ENCODE assay signal across 25 cellular contexts in genomic region chrX:103864149-103864548, GRCh38. TPM values are rescaled to one million over a fixed set of nuclear protein-coding genes. Genes with fewer than 3 reads are reported as not detected.
DNase-seq lines count a peak whose midpoint lies in the region; ATAC-seq, FAIRE-seq and TF ChIP-seq lines count a peak whose summit lies in the region.
"Had no signal": no experiment of that assay in that cellular context is flagged by ENCODE, and none has a peak within 500 bp of the region (broad histone marks: within the 10 kb centered on the region; RNA-seq: fewer than 3 reads in every experiment).

No MANE protein-coding gene starts in this region.

- H3K27me3 Mint-ChIP-seq in astrocyte (ENCODE audit: low read depth, unreplicated experiment), result no peaks in the 10 kb centered on the region
- H3K27me3 Mint-ChIP-seq: CD4-positive, alpha-beta T cell had no signal

- intact Hi-C loops in left colon (cut with DNase I, micrococcal nuclease), result no loop called here

- CTCF ChIA-PET in A549 (lab: Yijun Ruan, JAX), result no interaction called here

- peak; percentile 73 for FAIRE-seq in A549 (lab: Jason Lieb, UNC)
- peak; percentile 69 for FAIRE-seq in astrocyte (lab: Jason Lieb, UNC)
- FAIRE-seq in small intestine (lab: Jason Lieb, UNC), result peak; percentile 33
- FAIRE-seq: A204.1, G401.6, GM12878, GM18507, H54 had no signal

- no peaks in the 10 kb centered on the region for H3K9me3 Mint-ChIP-seq in astrocyte (ENCODE audit: unreplicated experiment)
- H3K9me3 Mint-ChIP-seq in stimulated activated effector memory CD8-positive, alpha-beta T cell treated with anti-CD3 and anti-CD28 coated beads, Interleukin-12 subunit alpha, Interleukin-12 subunit beta, amount 100 ng/mL, for 72 hours, result no peaks in the 10 kb centered on the region
- H3K9me3 Mint-ChIP-seq: CD4-positive, alpha-beta T cell; CD8-positive, alpha-beta memory T cell; HFFc6 had no signal

- 25% methylated on average over 3 of the region's 3 CpGs for WGBS in A549 (ENCODE audit: missing lambda C conversion rate)
- WGBS in small intestine, 3 donors, result 9 to 55% (median 27%) methylated on average over 3 of the region's 3 CpGs

- no peaks in the 10 kb centered on the region for H3K36me3 Mint-ChIP-seq in astrocyte (ENCODE audit: low read depth, unreplicated experiment)
- no peaks in the 10 kb centered on the region for H3K36me3 Mint-ChIP-seq in stimulated activated effector memory CD8-positive, alpha-beta T cell treated with anti-CD3 and anti-CD28 coated beads, Interleukin-12 subunit alpha, Interleukin-12 subunit beta, amount 100 ng/mL, for 72 hours
- H3K36me3 Mint-ChIP-seq: CD14-positive monocyte; CD8-positive, alpha-beta memory T cell had no signal

- H3K9me3 ChIP-seq in A549 (no peaks in the 10 kb centered on the region), astrocyte (ENCODE audit: insufficient read depth, low read depth, low read length) (no peaks in the 10 kb centered on the region), small intestine (ENCODE audit: control insufficient read depth, low read depth) (no peaks in the 10 kb centered on the region)
- H3K9me3 ChIP-seq: BE2C; BLaER1 treated with 17β-estradiol and CSF1 and Interleukin-3, amounts not matched to agents 10 nM and 100 nM; HAP-1 had no signal

- no peak for TF ChIP-seq POLR2A in A549 (IDR thresholded peaks at IDR 0.05; ENCODE audit: low read length)

- TF ChIP-seq CTCF in A549 (IDR thresholded peaks at IDR 0.05) (no peak), astrocyte (IDR thresholded peaks at IDR 0.05; ENCODE audit: insufficient read depth, low read depth, low read length) (no peak)

- DNase-seq in A549 (ENCODE audit: low read depth in 1 of 2, low spot score in 1 of 2), result no peak
- DNase-seq in astrocyte (ENCODE audit: low read depth), result no peak
- DNase-seq in left colon, result no peak
- peak; percentile 29 for DNase-seq in small intestine
- DNase-seq in glomerular visceral epithelial cell (ENCODE audit: extremely low spot score), result no peak
- no peak for DNase-seq in stimulated activated effector memory CD8-positive, alpha-beta T cell treated with anti-CD3 and anti-CD28 coated beads, Interleukin-12 subunit alpha, Interleukin-12 subunit beta, amount 100 ng/mL, for 72 hours (ENCODE audit: low spot score in 2 of 2)
- DNase-seq in Kasumi-1 (lab: John Stamatoyannopoulos, UW), result no peak
- DNase-seq: AML-193; BE2C; CD4-positive, alpha-beta T cell; CD8-positive, alpha-beta memory T cell; DMS153; DND-41; GOT3; HFFc6 had no signal

- H3K27me3 ChIP-seq in astrocyte (ENCODE audit: insufficient read depth, low read length), result no peaks in the 10 kb centered on the region
- H3K27me3 ChIP-seq in small intestine (ENCODE audit: control insufficient read depth in 2 of 2, insufficient read depth in 2 of 2, low read length in 2 of 2), result no peaks in the 10 kb centered on the region
- H3K27me3 ChIP-seq: BE2C; BLaER1 treated with 17β-estradiol and CSF1 and Interleukin-3, amounts not matched to agents 10 nM and 100 nM had no signal

- H3K79me2 ChIP-seq in astrocyte (ENCODE audit: insufficient read depth, low read length), result no peaks in the 10 kb centered on the region

- no peaks in the 10 kb centered on the region for H3K4me1 ChIP-seq in A549
- H3K4me1 ChIP-seq in astrocyte (ENCODE audit: insufficient read depth, low read length), result no peaks in the 10 kb centered on the region
- no peaks in the 10 kb centered on the region for H3K4me1 ChIP-seq in small intestine (ENCODE audit: control insufficient read depth in 2 of 2, insufficient read depth in 1 of 2, low read depth in 1 of 2, low read length in 1 of 2)
- H3K4me1 ChIP-seq: BE2C; BLaER1 treated with 17β-estradiol and CSF1 and Interleukin-3, amounts not matched to agents 10 nM and 100 nM; HAP-1 had no signal

- ATAC-seq in A549 (no peak), left colon (peak; percentile 74), GM21717 (IDR thresholded peaks at IDR 0.05; ENCODE audit: unreplicated experiment) (no peak)
- no peak for ATAC-seq in stimulated activated effector memory CD8-positive, alpha-beta T cell treated with anti-CD3 and anti-CD28 coated beads, Interleukin-12 subunit alpha, Interleukin-12 subunit beta, amount 100 ng/mL, for 72 hours
- ATAC-seq: GM12878 had no signal

- H3K36me3 ChIP-seq in astrocyte (ENCODE audit: insufficient read depth, low read length), result no peaks in the 10 kb centered on the region
- H3K36me3 ChIP-seq in small intestine (ENCODE audit: control insufficient read depth in 2 of 2, insufficient read depth in 2 of 2, low read length in 2 of 2), result no peaks in the 10 kb centered on the region
- H3K36me3 ChIP-seq: BE2C; BLaER1 treated with 17β-estradiol and CSF1 and Interleukin-3, amounts not matched to agents 10 nM and 100 nM; HAP-1 had no signal

- H3K4me3 ChIP-seq in A549, result no peak overlapping the region
- no peak overlapping the region for H3K4me3 ChIP-seq in astrocyte (ENCODE audit: insufficient read depth, low read depth, low read length)
- no peak overlapping the region for H3K4me3 ChIP-seq in small intestine (ENCODE audit: low read depth in 1 of 2, low read length in 2 of 2)
- H3K4me3 ChIP-seq: BLaER1 treated with 17β-estradiol and CSF1 and Interleukin-3, amounts not matched to agents 10 nM and 100 nM; GM12878; HAP-1 had no signal

- no peak for TF ChIP-seq RAD21 in A549 (conservative IDR thresholded peaks at IDR 0.05 in 1 of 2, IDR thresholded peaks at IDR 0.05 in 1 of 2)

- no peaks in the 10 kb centered on the region for H4K20me1 ChIP-seq in astrocyte (ENCODE audit: insufficient read depth, low read length)
- H4K20me1 ChIP-seq: BLaER1 treated with 17β-estradiol and CSF1 and Interleukin-3, amounts not matched to agents 10 nM and 100 nM had no signal

- no peak overlapping the region for H2AFZ ChIP-seq in astrocyte (ENCODE audit: low read depth, low read length)

- no peak overlapping the region for H3K4me2 ChIP-seq in A549
- H3K4me2 ChIP-seq in astrocyte (ENCODE audit: low read length), result no peak overlapping the region
- H3K4me2 ChIP-seq: BLaER1 treated with 17β-estradiol and CSF1 and Interleukin-3, amounts not matched to agents 10 nM and 100 nM had no signal

- POLR2A ChIA-PET in A549 (lab: Yijun Ruan, JAX), result no interaction called here

- H3K9ac ChIP-seq in astrocyte (ENCODE audit: low read length), result no peak overlapping the region
- H3K9ac ChIP-seq: BLaER1 treated with 17β-estradiol and CSF1 and Interleukin-3, amounts not matched to agents 10 nM and 100 nM had no signal

- no peak overlapping the region for H3K27ac Mint-ChIP-seq in astrocyte (ENCODE audit: unreplicated experiment)
- H3K27ac Mint-ChIP-seq in stimulated activated effector memory CD8-positive, alpha-beta T cell treated with anti-CD3 and anti-CD28 coated beads, Interleukin-12 subunit alpha, Interleukin-12 subunit beta, amount 100 ng/mL, for 72 hours, result no peak overlapping the region
- H3K27ac Mint-ChIP-seq: CD14-positive monocyte; CD4-positive, alpha-beta T cell; HFFc6 had no signal

- H3K4me1 Mint-ChIP-seq in astrocyte (ENCODE audit: low read depth, unreplicated experiment), result peaks cover 8% of the 10 kb centered on the region
- no peaks in the 10 kb centered on the region for H3K4me1 Mint-ChIP-seq in stimulated activated effector memory CD8-positive, alpha-beta T cell treated with anti-CD3 and anti-CD28 coated beads, Interleukin-12 subunit alpha, Interleukin-12 subunit beta, amount 100 ng/mL, for 72 hours
- H3K4me1 Mint-ChIP-seq: CD14-positive monocyte; CD8-positive, alpha-beta memory T cell had no signal

- no peak for TF ChIP-seq EP300 in A549 (IDR thresholded peaks at IDR 0.05)

- no peak overlapping the region for H3K4me3 Mint-ChIP-seq in astrocyte (ENCODE audit: unreplicated experiment)
- H3K4me3 Mint-ChIP-seq in stimulated activated effector memory CD8-positive, alpha-beta T cell treated with anti-CD3 and anti-CD28 coated beads, Interleukin-12 subunit alpha, Interleukin-12 subunit beta, amount 100 ng/mL, for 72 hours, result no peak overlapping the region
- H3K4me3 Mint-ChIP-seq: CD14-positive monocyte; CD4-positive, alpha-beta T cell; CD8-positive, alpha-beta memory T cell; HFFc6 had no signal

- H3K27ac ChIP-seq in A549, result no peak overlapping the region
- H3K27ac ChIP-seq in astrocyte (ENCODE audit: low read depth, low read length), result no peak overlapping the region
- H3K27ac ChIP-seq in small intestine (ENCODE audit: low read depth in 1 of 2, low read length in 1 of 2), result no peak overlapping the region
- H3K27ac ChIP-seq: 22Rv1; BLaER1 treated with 17β-estradiol and CSF1 and Interleukin-3, amounts not matched to agents 10 nM and 100 nM had no signal

TF ChIP-seq in A549, 52 proteins besides CTCF, POLR2A, EP300 and RAD21 (continues in another document):
- TF ChIP-seq CHD4 (IDR thresholded peaks at IDR 0.05; ENCODE audit: borderline replicate concordance), result no peak
- no peak for TF ChIP-seq ELK1 (IDR thresholded peaks at IDR 0.05; ENCODE audit: low read depth, low read length)
- TF ChIP-seq TP53 (CRISPR knock-in tag; IDR thresholded peaks at IDR 0.05), result no peak
- no peak for TF ChIP-seq TFCP2L1 (CRISPR knock-in tag; IDR thresholded peaks at IDR 0.05)
- no peak for TF ChIP-seq CHD2 (IDR thresholded peaks at IDR 0.05; ENCODE audit: low read length, partially characterized antibody)
- no peak for TF ChIP-seq NR3C1 (IDR thresholded peaks at IDR 0.05)
- TF ChIP-seq EHMT2 (IDR thresholded peaks at IDR 0.05; ENCODE audit: low read depth), result no peak
- TF ChIP-seq RCOR1 (IDR thresholded peaks at IDR 0.05; ENCODE audit: low read depth, low read length), result no peak
- no peak for TF ChIP-seq HOXA7 (CRISPR knock-in tag; IDR thresholded peaks at IDR 0.05)
- TF ChIP-seq MYC (IDR thresholded peaks at IDR 0.05; ENCODE audit: borderline replicate concordance, low read length), result no peak
- TF ChIP-seq HEYL (CRISPR knock-in tag; IDR thresholded peaks at IDR 0.05), result no peak

RNA-seq across cellular contexts. Expression of gene RAB9B, which starts 32.1 kb away (rescaled TPM):
- polyA plus RNA-seq in A549 (2011; rRNA removed), result 0.15 and 0.16 TPM in 2 replicates
- polyA plus RNA-seq in A549 (2012; cell fraction: cytosol; rRNA removed), result 0.01 and 0.03 TPM in 2 replicates
- 0.01 and 0.04 TPM in 2 replicates for polyA plus RNA-seq in A549 (2012; cell fraction: nucleus; rRNA removed)
- 0.09 to 0.17 TPM (median 0.14 TPM) in 3 replicates for polyA plus RNA-seq in A549 (2017; fragmentation: RNase III; extraction: RNeasy Plus Mini Kit Qiagen cat#74134 plus additional on column Dnase treatment)
- polyA minus RNA-seq in A549 (2011; rRNA and poly(A)+ RNA removed), result 0.05 and 0.17 TPM in 2 replicates
- 1.7 and 2.2 TPM in 2 replicates for total RNA-seq in astrocyte
- 1 to 10 TPM in 1 of 2 donors, under 1 TPM in 1; 0.40 to 1.3 TPM for total RNA-seq in left colon
- polyA plus RNA-seq in small intestine, result 1 to 10 TPM in 1 of 3 donors, under 1 TPM in 1, not detected in 1; 0.27 to 1.1 TPM
